Comparison of ENCODE assay signal across 8 cellular contexts in genomic region chr2:201260302-201260800, GRCh38. TPM values are rescaled to one million over a fixed set of nuclear protein-coding genes. Genes with fewer than 3 reads are reported as not detected.
DNase-seq lines count a peak whose midpoint lies in the region; ATAC-seq and TF ChIP-seq lines count a peak whose summit lies in the region.

TSS of gene CASP8 (plus strand) at chr2:201260536. CDS start at chr2:201266487, 5,951 bp downstream.

- TF ChIP-seq CTCF in GM13976 (IDR thresholded peaks at IDR 0.05; ENCODE audit: borderline replicate concordance, control extremely low read depth, extremely low read depth, insufficient read depth, missing control alignments) = no peak
- no peak for TF ChIP-seq CTCF in mucosa of descending colon (IDR thresholded peaks at IDR 0.05)
- TF ChIP-seq CTCF in suprapubic skin (IDR thresholded peaks at IDR 0.05) = no peak

- no peaks in the 10 kb centered on the region for H3K27me3 Mint-ChIP-seq in dendritic cell treated with granulocyte-macrophage colony-stimulating factor and Interleukin-4, amounts not matched to agents 40 ng/mL and 50 ng/mL, for 4 days

- peak; percentile 39 for ATAC-seq in mucosa of descending colon

- H3K27ac Mint-ChIP-seq in dendritic cell treated with granulocyte-macrophage colony-stimulating factor and Interleukin-4, amounts not matched to agents 40 ng/mL and 50 ng/mL, for 4 days = peak within 1 kb of the TSS; percentile 96

- 69% methylated on average over 10 of the region's 10 CpGs for WGBS in suprapubic skin

- H3K4me1 ChIP-seq in mucosa of descending colon (ENCODE audit: low read depth) (peaks cover 19% of the 10 kb centered on the region), suprapubic skin (peaks cover 62% of the 10 kb centered on the region)

- peak within 1 kb of the TSS; percentile 92 for H3K27ac ChIP-seq in suprapubic skin

- H3K9me3 ChIP-seq in mucosa of descending colon (no peaks in the 10 kb centered on the region), suprapubic skin (no peaks in the 10 kb centered on the region)

- no peaks in the 10 kb centered on the region for H3K27me3 ChIP-seq in suprapubic skin

- intact Hi-C loops in dendritic cell treated with granulocyte-macrophage colony-stimulating factor and Interleukin-4, amounts not matched to agents 40 ng/mL and 50 ng/mL, for 4 days (cut with micrococcal nuclease) = no loop called here
- intact Hi-C loops in mucosa of descending colon (cut with DNase I, micrococcal nuclease) = no loop called here

- peaks cover 14% of the 10 kb centered on the region for H3K36me3 Mint-ChIP-seq in dendritic cell treated with granulocyte-macrophage colony-stimulating factor and Interleukin-4, amounts not matched to agents 40 ng/mL and 50 ng/mL, for 4 days (ENCODE audit: low read depth)

- peak in 1 of 2 donors; percentile 46 for TF ChIP-seq POLR2A in suprapubic skin (IDR thresholded peaks at IDR 0.05)

- in situ Hi-C loops in GM13976 (cut with MboI; ENCODE audit: low sequenced_read_pairs, unreplicated experiment) = no loop called here
- in situ Hi-C loops in KBM-7 (cut with MboI; ENCODE audit: low pct_unique_long_range_greater_than_20kb, low sequenced_read_pairs) = loop anchor here (25.0 kb wide), 1 partner anchor 102 kb away; the partner anchor contains the start of gene FLACC1

- H3K9me3 Mint-ChIP-seq in dendritic cell treated with granulocyte-macrophage colony-stimulating factor and Interleukin-4, amounts not matched to agents 40 ng/mL and 50 ng/mL, for 4 days = no peaks in the 10 kb centered on the region

- H3K4me3 ChIP-seq in mucosa of descending colon (no peak within 1 kb of the TSS), suprapubic skin (peak within 1 kb of the TSS; percentile 51)

- DNase-seq in GM13976 (ENCODE audit: low spot score) (peak; percentile 49), KBM-7 (peak; percentile 89), mucosa of descending colon (peak in 2 of 3 donors; percentile 35 to 50), suprapubic skin (ENCODE audit: low spot score in 2 of 2) (no peak), NCI-H2029 (lab: John Stamatoyannopoulos, UW) (no peak), NCI-H128 (lab: John Stamatoyannopoulos, UW; ENCODE audit: unreplicated experiment) (no peak)
- DNase-seq in activated CD4-positive, CD25-positive, alpha-beta regulatory T cell (lab: John Stamatoyannopoulos, UW) = peak; percentile 14 to 55 (median 42)

- peaks cover 59% of the 10 kb centered on the region for H3K4me1 Mint-ChIP-seq in dendritic cell treated with granulocyte-macrophage colony-stimulating factor and Interleukin-4, amounts not matched to agents 40 ng/mL and 50 ng/mL, for 4 days (ENCODE audit: low read depth)

- H3K36me3 ChIP-seq in mucosa of descending colon (ENCODE audit: low read depth) (no peaks in the 10 kb centered on the region), suprapubic skin (no peaks in the 10 kb centered on the region)

- peak within 1 kb of the TSS; percentile 100 for H3K4me3 Mint-ChIP-seq in dendritic cell treated with granulocyte-macrophage colony-stimulating factor and Interleukin-4, amounts not matched to agents 40 ng/mL and 50 ng/mL, for 4 days

- no peak for TF ChIP-seq EP300 in suprapubic skin (IDR thresholded peaks at IDR 0.05)

RNA-seq across cellular contexts. Expression of gene CASP8, which starts in this region (rescaled TPM):
- total RNA-seq in mucosa of descending colon (10 to 100 TPM; 38.4 to 49.8 (median 48.9) TPM), suprapubic skin (10 to 100 TPM; 11.9 to 22.7 (median 17.2) TPM)

Comparison
In these comparisons a context has a peak if more than half of its experiments do, and no peak if none do; other contexts are left out.
1. DNase-seq: peak in GM13976 (single experiment), KBM-7 (single experiment), activated CD4-positive, CD25-positive, alpha-beta regulatory T cell (4 of 4) and mucosa of descending colon (2 of 3); none in suprapubic skin (0 of 2), NCI-H2029 (single experiment) and NCI-H128 (single experiment).